Comparison of ENCODE assay signal across 1 cellular context in the genomic region with DNA sequence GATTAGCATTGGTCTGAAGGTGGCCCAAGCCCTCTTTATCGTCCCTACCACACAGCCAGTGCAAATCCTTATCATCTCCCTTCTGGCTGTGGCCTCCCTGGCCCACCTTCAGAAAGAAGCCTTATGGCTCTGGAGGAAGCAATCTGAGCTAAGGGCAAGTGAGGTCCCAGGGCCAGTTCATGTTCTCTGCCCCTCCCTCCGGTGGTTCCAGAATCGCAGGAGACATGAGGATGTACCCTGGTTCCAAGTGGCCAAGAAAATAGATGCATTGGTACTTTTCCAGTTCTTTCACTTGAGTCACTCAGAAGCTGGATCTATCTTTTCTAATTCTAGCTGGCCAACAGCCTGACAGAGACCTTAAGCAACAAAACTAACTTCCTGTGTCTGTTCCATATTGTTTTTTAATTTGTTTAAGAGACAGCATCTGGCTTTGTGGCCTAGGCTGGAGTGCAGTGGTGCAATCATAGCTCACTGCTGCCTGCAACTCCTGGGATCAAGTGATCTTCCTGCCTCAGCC.
TF ChIP-seq lines count a peak whose summit lies in the region.

No MANE protein-coding gene starts in this region.

TF ChIP-seq in K562, 482 proteins besides CTCF, POLR2A, EP300 and RAD21 (continued from another document and continues in another):
- TF ChIP-seq RNF2 (IDR thresholded peaks at IDR 0.05) (peak; percentile 75; the same call in 1 of the 2 replicates), SFPQ (IDR thresholded peaks at IDR 0.05; ENCODE audit: low read depth, low read length) (no peak), NCOA2 (IDR thresholded peaks at IDR 0.05; ENCODE audit: partially characterized antibody in 2 of 2) (peak; percentile 72 to 84), KLF10 (CRISPR knock-in tag; IDR thresholded peaks at IDR 0.05) (no peak), ZNF133 (CRISPR knock-in tag; IDR thresholded peaks at IDR 0.05) (no peak), ZC3H4 (CRISPR knock-in tag; IDR thresholded peaks at IDR 0.05; ENCODE audit: borderline replicate concordance) (no peak), TSC22D4 (tag; IDR thresholded peaks at IDR 0.05) (no peak), BRD4 (IDR thresholded peaks at IDR 0.05) (no peak), ZNF174 (CRISPR knock-in tag; IDR thresholded peaks at IDR 0.05) (no peak), TBL1XR1 (IDR thresholded peaks at IDR 0.05; ENCODE audit: low read length in 2 of 2) (peak in 1 of 2 experiments; percentile 94; a peak in 2 of 4 replicates), SMARCC2 (IDR thresholded peaks at IDR 0.05; ENCODE audit: low read depth) (peak; percentile 90), GATAD2A (IDR thresholded peaks at IDR 0.05) (no peak), SLC30A9 (CRISPR knock-in tag; IDR thresholded peaks at IDR 0.05) (no peak), HNRNPL (IDR thresholded peaks at IDR 0.05; ENCODE audit: low read depth, low read length) (no peak), ZNF124 (CRISPR knock-in tag; IDR thresholded peaks at IDR 0.05) (no peak), YY1 (IDR thresholded peaks at IDR 0.05; ENCODE audit: borderline replicate concordance in 1 of 3, control insufficient read depth in 1 of 3, extremely low read depth in 1 of 3, insufficient read depth in 3 of 3, insufficient read length in 1 of 3, insufficient replicate concordance in 2 of 3, low read depth in 1 of 3, low read length in 2 of 3) (no peak), ZNF398 (CRISPR knock-in tag; IDR thresholded peaks at IDR 0.05) (no peak), GTF2A2 (tag; IDR thresholded peaks at IDR 0.05) (no peak), CTBP1 (IDR thresholded peaks at IDR 0.05; ENCODE audit: borderline replicate concordance) (peak; percentile 95), SMAD1 (IDR thresholded peaks at IDR 0.05; ENCODE audit: low read depth, low read length, partially characterized antibody) (peak; percentile 84), FOXK2 (conservative IDR thresholded peaks at IDR 0.05 in 1 of 2, IDR thresholded peaks at IDR 0.05 in 1 of 2; ENCODE audit: low read depth in 2 of 2) (no peak), SNIP1 (IDR thresholded peaks at IDR 0.05; ENCODE audit: low read depth) (no peak), ZNF408 (CRISPR knock-in tag; IDR thresholded peaks at IDR 0.05; ENCODE audit: low read depth) (no peak), ZNF197 (CRISPR knock-in tag; IDR thresholded peaks at IDR 0.05; ENCODE audit: low read depth) (peak; percentile 90; the same call in 1 of the 2 replicates), LARP7 (IDR thresholded peaks at IDR 0.05) (no peak), ATF1 (CRISPR knock-in tag; IDR thresholded peaks at IDR 0.05) (no peak), ATF1 (tag; IDR thresholded peaks at IDR 0.05) (peak; percentile 34; the same call in 1 of the 2 replicates), ZNF277 (CRISPR knock-in tag; IDR thresholded peaks at IDR 0.05; ENCODE audit: borderline replicate concordance) (no peak), CREB3L1 (IDR thresholded peaks at IDR 0.05; ENCODE audit: borderline replicate concordance, low read depth) (peak; percentile 39; the same call in 1 of the 2 replicates), BHLHE40 (IDR thresholded peaks at IDR 0.05; ENCODE audit: low read length) (peak; percentile 52; the same call in 1 of the 2 replicates), CHD1 (IDR thresholded peaks at IDR 0.05; ENCODE audit: low read length) (no peak), SMAD2 (IDR thresholded peaks at IDR 0.05; ENCODE audit: low read depth, low read length) (no peak), SIX5 (IDR thresholded peaks at IDR 0.05; ENCODE audit: borderline replicate concordance in 1 of 2, insufficient read depth in 1 of 2, low read depth in 1 of 2, low read length in 2 of 2) (no peak), SAFB (IDR thresholded peaks at IDR 0.05; ENCODE audit: borderline replicate concordance, low read depth, low read length) (no peak), SMARCA4 (IDR thresholded peaks at IDR 0.05) (peak; percentile 97), ZFX (CRISPR knock-in tag; IDR thresholded peaks at IDR 0.05) (peak; percentile 48; the same call in 1 of the 2 replicates), SMARCE1 (IDR thresholded peaks at IDR 0.05) (peak; percentile 92), PPARD (CRISPR knock-in tag; IDR thresholded peaks at IDR 0.05) (no peak), CUX1 (CRISPR knock-in tag; IDR thresholded peaks at IDR 0.05) (0 out of 2 replicates have a peak, but pooled peaks have one; percentile 66), MCM2 (IDR thresholded peaks at IDR 0.05; ENCODE audit: low read depth) (no peak), ZNF239 (CRISPR knock-in tag; IDR thresholded peaks at IDR 0.05) (no peak), HDAC8 (tag; IDR thresholded peaks at IDR 0.05) (no peak), ZKSCAN1 (IDR thresholded peaks at IDR 0.05; ENCODE audit: low read depth, low read length) (peak; percentile 29; the same call in 1 of the 2 replicates), RFX5 (IDR thresholded peaks at IDR 0.05; ENCODE audit: low read depth, low read length) (no peak), MYNN (IDR thresholded peaks at IDR 0.05) (peak; percentile 67; the same call in 1 of the 2 replicates), MYNN (CRISPR knock-in tag; IDR thresholded peaks at IDR 0.05) (no peak), KDM1A (IDR thresholded peaks at IDR 0.05) (peak; percentile 99 to 100), ZNF512 (tag; IDR thresholded peaks at IDR 0.05) (no peak), ZNF134 (CRISPR knock-in tag; conservative IDR thresholded peaks at IDR 0.05) (no peak), HDGF (IDR thresholded peaks at IDR 0.05) (no peak), TOE1 (IDR thresholded peaks at IDR 0.05; ENCODE audit: borderline replicate concordance) (peak; percentile 42; the same call in 1 of the 2 replicates), TOE1 (CRISPR knock-in tag; IDR thresholded peaks at IDR 0.05; ENCODE audit: borderline replicate concordance, low read depth) (no peak)
- TF ChIP-seq, protein P1, sequence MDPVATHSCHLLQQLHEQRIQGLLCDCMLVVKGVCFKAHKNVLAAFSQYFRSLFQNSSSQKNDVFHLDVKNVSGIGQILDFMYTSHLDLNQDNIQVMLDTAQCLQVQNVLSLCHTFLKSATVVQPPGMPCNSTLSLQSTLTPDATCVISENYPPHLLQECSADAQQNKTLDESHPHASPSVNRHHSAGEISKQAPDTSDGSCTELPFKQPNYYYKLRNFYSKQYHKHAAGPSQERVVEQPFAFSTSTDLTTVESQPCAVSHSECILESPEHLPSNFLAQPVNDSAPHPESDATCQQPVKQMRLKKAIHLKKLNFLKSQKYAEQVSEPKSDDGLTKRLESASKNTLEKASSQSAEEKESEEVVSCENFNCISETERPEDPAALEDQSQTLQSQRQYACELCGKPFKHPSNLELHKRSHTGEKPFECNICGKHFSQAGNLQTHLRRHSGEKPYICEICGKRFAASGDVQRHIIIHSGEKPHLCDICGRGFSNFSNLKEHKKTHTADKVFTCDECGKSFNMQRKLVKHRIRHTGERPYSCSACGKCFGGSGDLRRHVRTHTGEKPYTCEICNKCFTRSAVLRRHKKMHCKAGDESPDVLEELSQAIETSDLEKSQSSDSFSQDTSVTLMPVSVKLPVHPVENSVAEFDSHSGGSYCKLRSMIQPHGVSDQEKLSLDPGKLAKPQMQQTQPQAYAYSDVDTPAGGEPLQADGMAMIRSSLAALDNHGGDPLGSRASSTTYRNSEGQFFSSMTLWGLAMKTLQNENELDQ (CRISPR knock-in tag; IDR thresholded peaks at IDR 0.05; ENCODE audit: borderline replicate concordance): no peak
